Comparison of ENCODE assay signal across 7 cellular contexts in genomic region chr16:2135071-2135470, GRCh38. TPM values are rescaled to one million over a fixed set of nuclear protein-coding genes. Genes with fewer than 3 reads are reported as not detected.
A peak's percentile ranks its signal among the peaks of the same experiment; 100 is the strongest.
DNase-seq lines count a peak whose midpoint lies in the region; ATAC-seq, FAIRE-seq and TF ChIP-seq lines count a peak whose summit lies in the region.
"Not testable (repeated sequence)": the region's sequence is repeated elsewhere in the genome, so short reads cannot be mapped to it uniquely, and the experiment has no call there.

No MANE protein-coding gene starts in this region.

- in situ Hi-C loops in GM23248 (cut with MboI), result not testable (repeated sequence)

- H4K20me1 ChIP-seq in GM23248 (ENCODE audit: insufficient read depth); OCI-LY3 (ENCODE audit: insufficient read depth, low read length): not testable (repeated sequence)

- TF ChIP-seq CTCF in OCI-LY3 (IDR thresholded peaks at IDR 0.05; ENCODE audit: low read depth, low read length); bronchial epithelial cell (IDR thresholded peaks at IDR 0.05; ENCODE audit: insufficient read depth, low read length, severe bottlenecking); heart left ventricle (IDR thresholded peaks at IDR 0.05): not testable (repeated sequence)

- not testable (repeated sequence) for TF ChIP-seq POLR2A in heart left ventricle (IDR thresholded peaks at IDR 0.05)

- 1% methylated on average over 20 of the region's 42 CpGs; no CpG with 5 or more reads in 1 of the 2 experiments for WGBS in GM23248 (ENCODE audit: low coverage in 1 of 2, low lambda C conversion rate in 2 of 2, missing lambda C conversion rate in 2 of 2), 2 experiments
- 0 to 1% (median 1%) methylated on average over 8 to 33 of the region's 42 CpGs for WGBS in heart left ventricle, 4 donors

- not testable (repeated sequence) for H3K9me2 ChIP-seq in GM23248 (ENCODE audit: insufficient read depth)

- not testable (repeated sequence) for H3K9me3 ChIP-seq in GM23248 (ENCODE audit: low read depth); OCI-LY3 (ENCODE audit: insufficient read depth, low read length); heart left ventricle; mucosa of rectum (ENCODE audit: control insufficient read depth in 2 of 2, low read length in 2 of 2); skeletal muscle satellite cell (replicated peaks; ENCODE audit: low read length)

- not testable (repeated sequence) for H3K4me1 ChIP-seq in GM23248 (ENCODE audit: insufficient read depth); OCI-LY3 (ENCODE audit: low read length); skeletal muscle satellite cell (ENCODE audit: control insufficient read depth, insufficient read depth, low read length)
- H3K4me1 ChIP-seq in heart left ventricle (peaks cover 0 to 23% (median 5%) of the 10 kb centered on the region in 12 donors), mucosa of rectum (ENCODE audit: control insufficient read depth in 2 of 2, insufficient read depth in 2 of 2, low read length in 2 of 2) (peaks cover 0 to 10% of the 10 kb centered on the region in 2 donors)

- H3K79me2 ChIP-seq in GM23248 (ENCODE audit: insufficient read depth), result peaks cover 44% of the 10 kb centered on the region
- not testable (repeated sequence) for H3K79me2 ChIP-seq in OCI-LY3 (ENCODE audit: low read length)

- ATAC-seq in heart left ventricle, result not testable (repeated sequence)

- H2AFZ ChIP-seq in GM23248; OCI-LY3 (ENCODE audit: low read depth, low read length): not testable (repeated sequence)

- intact Hi-C loops in heart left ventricle (cut with DNase I), result not testable (repeated sequence)

- H3F3A ChIP-seq in GM23248 (ENCODE audit: insufficient read depth), result not testable (repeated sequence)

- not testable (repeated sequence) for H3K4me2 ChIP-seq in GM23248 (ENCODE audit: unreplicated experiment)
- H3K4me2 ChIP-seq in OCI-LY3 (ENCODE audit: low read length) (peak overlapping the region; percentile 40), skeletal muscle satellite cell (ENCODE audit: low read length) (peak overlapping the region; percentile 68)

- peak overlapping the region; percentile 67 for H3K27ac ChIP-seq in GM23248
- H3K27ac ChIP-seq in OCI-LY3 (ENCODE audit: low read length), result not testable (repeated sequence)
- H3K27ac ChIP-seq in heart left ventricle, result peak overlapping the region in 11 of 12 donors; percentile 49 to 86 (median 78)
- peak overlapping the region; percentile 42 to 48 for H3K27ac ChIP-seq in mucosa of rectum (ENCODE audit: low read depth in 2 of 2, low read length in 2 of 2)

- peak; percentile 51 for DNase-seq in GM23248
- peak; percentile 58 for DNase-seq in activated CD8-positive, alpha-beta memory T cell treated with anti-CD3 and anti-CD28 coated beads, Interleukin-2, amount 50 U/mL, for 48 hours
- not testable (repeated sequence) for DNase-seq in bronchial epithelial cell (ENCODE audit: low read depth)
- DNase-seq in heart left ventricle, result peak in 1 of 5 donors; percentile 61

- H3K4me3 ChIP-seq in GM23248, result peak overlapping the region; percentile 78
- peak overlapping the region; percentile 78 for H3K4me3 ChIP-seq in OCI-LY3 (ENCODE audit: low read length)
- peak overlapping the region; percentile 45 for H3K4me3 ChIP-seq in bronchial epithelial cell (ENCODE audit: low read depth, low read length)
- peak overlapping the region; percentile 34 to 73 (median 60) for H3K4me3 ChIP-seq in heart left ventricle
- peak overlapping the region; percentile 43 to 48 for H3K4me3 ChIP-seq in mucosa of rectum (ENCODE audit: low read length in 2 of 2)
- H3K4me3 ChIP-seq in skeletal muscle satellite cell (ENCODE audit: low read length), result peak overlapping the region; percentile 69

- H3K9ac ChIP-seq in GM23248 (peak overlapping the region; percentile 90), OCI-LY3 (ENCODE audit: low read length) (peak overlapping the region; percentile 48; the same call in 1 of the 2 replicates), mucosa of rectum (ENCODE audit: low read depth in 1 of 2, low read length in 2 of 2) (peak overlapping the region in 1 of 2 donors; percentile 33), skeletal muscle satellite cell (ENCODE audit: low read depth, low read length) (peak overlapping the region; percentile 63)

- not testable (repeated sequence) for H3K36me3 ChIP-seq in GM23248 (ENCODE audit: low read depth); OCI-LY3 (replicated peaks; ENCODE audit: low read depth, low read length); bronchial epithelial cell (ENCODE audit: control insufficient read depth, insufficient read depth, low read length); heart left ventricle; mucosa of rectum (ENCODE audit: control insufficient read depth in 2 of 2, insufficient read depth in 2 of 2, low read length in 2 of 2); skeletal muscle satellite cell (ENCODE audit: insufficient read depth, low read length)

- FAIRE-seq in bronchial epithelial cell (lab: Jason Lieb, UNC), result not testable (repeated sequence)

- not testable (repeated sequence) for H3K27me3 ChIP-seq in GM23248 (replicated peaks; ENCODE audit: insufficient read depth); OCI-LY3 (ENCODE audit: low read depth, low read length); bronchial epithelial cell (ENCODE audit: control insufficient read depth, insufficient read depth, low read length); heart left ventricle; mucosa of rectum (ENCODE audit: control insufficient read depth in 2 of 2, insufficient read depth in 2 of 2, low read length in 2 of 2); skeletal muscle satellite cell (ENCODE audit: control insufficient read depth, insufficient read depth, low read length)

RNA-seq across cellular contexts. Expression of gene PKD1, which starts 0.6 kb away (rescaled TPM):
- 200 and 201 TPM in 2 replicates for total RNA-seq in GM23248 (2014; rRNA removed; shearing (Covaris generic))
- polyA plus RNA-seq in GM23248 (2016; fragmentation: Nextera tagmentation; extraction: Ambion mirVana) (43.7 and 48.4 TPM in 2 replicates), heart left ventricle (100 to 1,000 TPM in 1 of 2 donors, 10 to 100 TPM in 1; 90.6 to 105 TPM)
- total RNA-seq in bronchial epithelial cell (56.1 and 114 TPM in 2 replicates), heart left ventricle (100 to 1,000 TPM in 6 of 9 donors, 10 to 100 TPM in 3; 64.9 to 441 (median 110) TPM)
- total RNA-seq in skeletal muscle satellite cell (2012; rRNA removed), result 90.8 and 110 TPM in 2 replicates

RNA-seq across cellular contexts. Expression of gene RAB26, which starts 13.4 kb away (rescaled TPM):
- not detected in 2 replicates for total RNA-seq in GM23248 (2014; rRNA removed; shearing (Covaris generic))
- polyA plus RNA-seq in GM23248 (2016; fragmentation: Nextera tagmentation; extraction: Ambion mirVana) (0.30 and 0.71 TPM in 2 replicates), heart left ventricle (1 to 10 TPM in 1 of 2 donors, under 1 TPM in 1; 0.28 to 3.3 TPM)
- total RNA-seq in bronchial epithelial cell (0.26 and 0.90 TPM in 2 replicates), heart left ventricle (1 to 10 TPM in 4 of 9 donors, under 1 TPM in 5; 0.36 to 5.0 (median 0.75) TPM)
- 0.66 TPM in 1 of 2 replicates, not detected in the other for total RNA-seq in skeletal muscle satellite cell (2012; rRNA removed)

RNA-seq across cellular contexts. Expression of gene TRAF7, which starts 20.5 kb away (rescaled TPM):
- 72.7 and 74.2 TPM in 2 replicates for total RNA-seq in GM23248 (2014; rRNA removed; shearing (Covaris generic))
- polyA plus RNA-seq in GM23248 (2016; fragmentation: Nextera tagmentation; extraction: Ambion mirVana) (28.8 and 29.3 TPM in 2 replicates), heart left ventricle (10 to 100 TPM; 12.2 to 39.5 TPM)
- total RNA-seq in bronchial epithelial cell (47.4 and 50.2 TPM in 2 replicates), heart left ventricle (10 to 100 TPM; 20.2 to 40.2 (median 27.0) TPM)
- total RNA-seq in skeletal muscle satellite cell (2012; rRNA removed), result 55.3 and 64.7 TPM in 2 replicates
